1 cellular context compared by ENCODE assay signal in the genomic region with DNA sequence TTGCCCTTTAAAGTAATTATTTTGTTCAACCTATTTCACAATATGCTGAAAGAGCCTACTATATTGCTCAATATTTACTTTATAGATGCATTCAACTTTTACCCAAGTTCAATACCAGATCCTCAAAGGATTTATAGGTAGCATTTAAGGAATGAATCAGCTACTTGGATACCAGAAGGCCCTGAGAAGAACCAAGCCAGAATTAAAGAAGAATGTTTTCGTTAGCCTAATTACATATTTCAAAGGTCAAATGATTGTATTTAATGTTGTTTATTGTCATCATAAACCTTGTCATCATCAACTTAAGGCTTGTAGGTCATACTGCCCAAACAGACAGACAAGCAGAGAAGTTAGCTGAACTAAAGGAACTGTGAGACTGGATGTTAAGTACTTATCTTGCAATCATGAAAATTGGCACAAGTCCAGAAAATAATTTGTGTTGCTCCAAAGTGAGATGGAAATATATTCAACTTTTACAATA.
A peak's percentile ranks its signal among the peaks of the same experiment; 100 is the strongest.
TF ChIP-seq lines count a peak whose summit lies in the region.

No MANE protein-coding gene starts in this region.

TF ChIP-seq in HepG2, 621 proteins besides CTCF, POLR2A, EP300 and RAD21 (continued from another document):
- TF ChIP-seq, protein P1, sequence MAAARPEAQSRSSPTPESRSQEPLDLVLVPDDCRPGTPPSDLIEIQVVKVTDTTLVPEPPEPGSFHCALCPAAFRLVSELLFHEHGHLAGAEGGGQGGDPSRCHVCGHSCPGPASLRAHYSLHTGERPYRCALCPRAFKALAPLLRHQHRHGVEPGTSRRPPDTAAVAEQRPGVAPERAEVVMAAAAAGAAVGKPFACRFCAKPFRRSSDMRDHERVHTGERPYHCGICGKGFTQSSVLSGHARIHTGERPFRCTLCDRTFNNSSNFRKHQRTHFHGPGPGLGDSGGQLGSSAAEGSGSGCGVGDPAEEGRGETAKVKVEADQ (CRISPR knock-in tag; IDR thresholded peaks at IDR 0.05; ENCODE audit: borderline replicate concordance), result no peak
- TF ChIP-seq CEBPB (IDR thresholded peaks at IDR 0.05; ENCODE audit: borderline replicate concordance, low read depth, low read length), result peak; percentile 84
- no peak for TF ChIP-seq GATAD2A (CRISPR knock-in tag; IDR thresholded peaks at IDR 0.05)
